Comparison of ENCODE assay signal across 1 cellular context in the genomic region with DNA sequence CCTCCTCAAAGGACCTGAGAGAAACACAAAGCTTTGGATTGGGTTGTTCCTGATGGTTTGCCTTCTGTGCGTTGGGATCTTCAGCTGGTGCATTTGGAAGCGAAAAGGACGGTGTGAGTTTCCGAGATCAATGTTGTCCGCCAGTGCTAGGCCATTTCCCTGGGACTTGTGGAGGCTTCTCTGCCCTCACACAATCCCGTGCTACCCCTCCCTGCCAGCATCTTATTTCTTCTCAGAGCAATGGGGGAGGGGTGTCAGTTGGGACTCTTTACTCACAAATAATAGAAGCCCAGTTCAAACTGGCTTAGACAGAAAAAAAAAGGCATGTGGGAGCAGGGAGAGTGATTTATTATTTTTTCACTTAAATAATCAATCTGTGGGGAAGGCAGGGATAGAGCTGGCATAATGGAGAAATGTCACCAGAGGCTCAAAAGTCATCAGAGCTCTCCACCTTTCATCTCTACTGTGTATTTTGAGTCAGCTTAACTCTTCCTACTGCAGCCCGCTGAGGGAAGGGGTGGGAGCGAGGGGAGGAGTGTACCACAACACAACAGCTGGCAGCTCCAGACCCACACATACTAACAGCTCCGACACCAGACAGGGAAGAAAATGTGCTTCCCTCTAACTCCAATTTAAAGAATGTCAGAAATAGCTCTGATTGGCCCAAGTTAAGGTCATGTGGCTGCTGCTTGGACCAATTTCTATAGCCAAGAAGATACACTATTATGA.
TF ChIP-seq lines count a peak whose summit lies in the region.

No MANE protein-coding gene starts in this region.

TF ChIP-seq in HepG2, 621 proteins besides CTCF, POLR2A, EP300 and RAD21:
- TF ChIP-seq KLF13 (CRISPR knock-in tag; IDR thresholded peaks at IDR 0.05) (no peak), ZNF207 (IDR thresholded peaks at IDR 0.05; ENCODE audit: borderline replicate concordance) (no peak), CBFB (CRISPR knock-in tag; IDR thresholded peaks at IDR 0.05) (no peak), HMG20A (CRISPR knock-in tag; IDR thresholded peaks at IDR 0.05; ENCODE audit: borderline replicate concordance) (no peak), POLR2AphosphoS2 (IDR thresholded peaks at IDR 0.05; ENCODE audit: low read depth, low read length) (no peak), ZNF10 (CRISPR knock-in tag; IDR thresholded peaks at IDR 0.05; ENCODE audit: borderline replicate concordance, low read depth) (no peak), KDM4B (CRISPR knock-in tag; IDR thresholded peaks at IDR 0.05) (no peak), AHR (CRISPR knock-in tag; IDR thresholded peaks at IDR 0.05) (no peak), ZNF891 (CRISPR knock-in tag; IDR thresholded peaks at IDR 0.05) (no peak), ATF7-NPFF (CRISPR knock-in tag; IDR thresholded peaks at IDR 0.05; ENCODE audit: low read depth) (no peak), PHF21A (CRISPR knock-in tag; IDR thresholded peaks at IDR 0.05) (no peak), ATM (IDR thresholded peaks at IDR 0.05; ENCODE audit: borderline replicate concordance) (no peak), ZNF780A (CRISPR knock-in tag; IDR thresholded peaks at IDR 0.05) (no peak), HMGA1 (CRISPR knock-in tag; conservative IDR thresholded peaks at IDR 0.05) (no peak)
- TF ChIP-seq, protein P1, sequence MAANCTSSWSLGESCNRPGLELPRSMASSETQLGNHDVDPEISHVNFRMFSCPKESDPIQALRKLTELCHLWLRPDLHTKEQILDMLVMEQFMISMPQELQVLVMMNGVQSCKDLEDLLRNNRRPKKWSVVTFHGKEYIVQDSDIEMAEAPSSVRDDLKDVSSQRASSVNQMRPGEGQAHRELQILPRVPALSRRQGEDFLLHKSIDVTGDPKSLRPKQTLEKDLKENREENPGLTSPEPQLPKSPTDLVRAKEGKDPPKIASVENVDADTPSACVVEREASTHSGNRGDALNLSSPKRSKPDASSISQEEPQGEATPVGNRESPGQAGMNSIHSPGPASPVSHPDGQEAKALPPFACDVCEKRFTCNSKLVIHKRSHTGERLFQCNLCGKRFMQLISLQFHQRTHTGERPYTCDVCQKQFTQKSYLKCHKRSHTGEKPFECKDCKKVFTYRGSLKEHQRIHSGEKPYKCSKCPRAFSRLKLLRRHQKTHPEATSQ (CRISPR knock-in tag; IDR thresholded peaks at IDR 0.05; ENCODE audit: borderline replicate concordance): no peak
- TF ChIP-seq, protein P2, sequence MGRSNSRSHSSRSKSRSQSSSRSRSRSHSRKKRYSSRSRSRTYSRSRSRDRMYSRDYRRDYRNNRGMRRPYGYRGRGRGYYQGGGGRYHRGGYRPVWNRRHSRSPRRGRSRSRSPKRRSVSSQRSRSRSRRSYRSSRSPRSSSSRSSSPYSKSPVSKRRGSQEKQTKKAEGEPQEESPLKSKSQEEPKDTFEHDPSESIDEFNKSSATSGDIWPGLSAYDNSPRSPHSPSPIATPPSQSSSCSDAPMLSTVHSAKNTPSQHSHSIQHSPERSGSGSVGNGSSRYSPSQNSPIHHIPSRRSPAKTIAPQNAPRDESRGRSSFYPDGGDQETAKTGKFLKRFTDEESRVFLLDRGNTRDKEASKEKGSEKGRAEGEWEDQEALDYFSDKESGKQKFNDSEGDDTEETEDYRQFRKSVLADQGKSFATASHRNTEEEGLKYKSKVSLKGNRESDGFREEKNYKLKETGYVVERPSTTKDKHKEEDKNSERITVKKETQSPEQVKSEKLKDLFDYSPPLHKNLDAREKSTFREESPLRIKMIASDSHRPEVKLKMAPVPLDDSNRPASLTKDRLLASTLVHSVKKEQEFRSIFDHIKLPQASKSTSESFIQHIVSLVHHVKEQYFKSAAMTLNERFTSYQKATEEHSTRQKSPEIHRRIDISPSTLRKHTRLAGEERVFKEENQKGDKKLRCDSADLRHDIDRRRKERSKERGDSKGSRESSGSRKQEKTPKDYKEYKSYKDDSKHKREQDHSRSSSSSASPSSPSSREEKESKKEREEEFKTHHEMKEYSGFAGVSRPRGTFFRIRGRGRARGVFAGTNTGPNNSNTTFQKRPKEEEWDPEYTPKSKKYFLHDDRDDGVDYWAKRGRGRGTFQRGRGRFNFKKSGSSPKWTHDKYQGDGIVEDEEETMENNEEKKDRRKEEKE (IDR thresholded peaks at IDR 0.05): no peak
